8 cellular contexts compared by ENCODE assay signal in the genomic region with DNA sequence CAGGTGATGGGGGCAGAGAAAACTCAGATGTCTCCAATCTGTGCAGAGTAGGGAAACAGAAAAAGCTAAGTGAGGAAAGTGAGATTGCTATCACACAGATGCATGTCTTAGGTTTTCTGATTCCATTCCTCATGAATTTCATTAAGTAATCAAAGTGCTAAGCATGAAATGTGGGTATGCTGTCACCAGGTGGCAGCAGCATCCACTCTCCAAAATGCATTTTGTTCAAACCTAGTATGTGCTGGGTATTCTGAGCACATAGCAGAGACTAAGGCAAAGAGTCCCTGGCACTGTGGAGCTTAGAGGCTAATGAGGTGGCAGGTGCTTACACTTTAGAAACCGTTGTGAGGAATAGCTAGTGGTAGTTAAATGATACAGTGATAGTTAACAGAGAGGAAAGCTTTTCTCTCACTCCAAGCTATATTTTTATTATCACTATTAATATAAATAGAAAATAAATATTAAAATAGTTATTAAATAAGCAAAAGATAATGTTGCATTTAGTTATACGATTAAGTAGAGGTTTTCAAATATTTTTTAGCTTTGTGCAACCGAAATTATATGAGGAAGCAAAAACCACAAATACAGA.
DNase-seq lines count a peak whose midpoint lies in the region; ATAC-seq and TF ChIP-seq lines count a peak whose summit lies in the region.

No MANE protein-coding gene starts in this region.

- TF ChIP-seq CTCF in BE2C (IDR thresholded peaks at IDR 0.05; ENCODE audit: low read depth, low read length), result peak; percentile 35

- H3K4me3 ChIP-seq in BE2C (ENCODE audit: low read depth, low read length), result no peak overlapping the region

- H3K4me3 Mint-ChIP-seq in activated naive CD4-positive, alpha-beta T cell treated with anti-CD3 and anti-CD28 coated beads, Interleukin-2, amount 10 ng/mL, durations not matched to agents 7 days and 5 days, result no peak overlapping the region
- peak overlapping the region; percentile 63 for H3K4me3 Mint-ChIP-seq in stimulated activated effector memory CD8-positive, alpha-beta T cell treated with anti-CD3 and anti-CD28 coated beads, Interleukin-12 subunit alpha, Interleukin-12 subunit beta, amount 100 ng/mL, for 72 hours

- no peaks in the 10 kb centered on the region for H3K36me3 ChIP-seq in BE2C

- TF ChIP-seq POLR2A in GM18505 (IDR thresholded peaks at IDR 0.05; ENCODE audit: borderline replicate concordance, extremely low read depth, insufficient read depth, insufficient read length), result no peak

- H3K4me1 ChIP-seq in BE2C, result no peaks in the 10 kb centered on the region

- H3K9me3 Mint-ChIP-seq in activated naive CD4-positive, alpha-beta T cell treated with anti-CD3 and anti-CD28 coated beads, Interleukin-2, amount 10 ng/mL, durations not matched to agents 7 days and 5 days, result no peaks in the 10 kb centered on the region
- H3K9me3 Mint-ChIP-seq in stimulated activated effector memory CD8-positive, alpha-beta T cell treated with anti-CD3 and anti-CD28 coated beads, Interleukin-12 subunit alpha, Interleukin-12 subunit beta, amount 100 ng/mL, for 72 hours, result no peaks in the 10 kb centered on the region

- DNase-seq in BE2C, result no peak
- DNase-seq in NCI-H446 treated with DMSO at 0.1 percent for 48 hours (lab: John Stamatoyannopoulos, UW), result peak; percentile 21
- DNase-seq in activated naive CD4-positive, alpha-beta T cell treated with anti-CD3 and anti-CD28 coated beads, Interleukin-2, amount 10 ng/mL, durations not matched to agents 7 days and 5 days, result peak; percentile 48
- DNase-seq in kidney tubule cell (ENCODE audit: low spot score), result peak; percentile 64
- DNase-seq in stimulated activated effector memory CD8-positive, alpha-beta T cell treated with anti-CD3 and anti-CD28 coated beads, Interleukin-12 subunit alpha, Interleukin-12 subunit beta, amount 100 ng/mL, for 72 hours (ENCODE audit: low spot score in 2 of 2), result peak in 1 of 2 donors; percentile 62

- peak overlapping the region; percentile 46 for H3K27ac Mint-ChIP-seq in activated naive CD4-positive, alpha-beta T cell treated with anti-CD3 and anti-CD28 coated beads, Interleukin-2, amount 10 ng/mL, durations not matched to agents 7 days and 5 days
- no peak overlapping the region for H3K27ac Mint-ChIP-seq in stimulated activated effector memory CD8-positive, alpha-beta T cell treated with anti-CD3 and anti-CD28 coated beads, Interleukin-12 subunit alpha, Interleukin-12 subunit beta, amount 100 ng/mL, for 72 hours

- CTCF ChIA-PET in activated naive CD4-positive, alpha-beta T cell treated with anti-CD3 and anti-CD28 coated beads, Interleukin-2, amount 10 ng/mL, durations not matched to agents 7 days and 5 days (lab: Charles Lee), result interaction anchor here (0.6 to 2.3 kb wide), 11 partner anchors 13 to 414 kb away, joined by 3 to 13 read pairs (median 3); no protein-coding TSS in a partner anchor

- H3K27me3 Mint-ChIP-seq in activated naive CD4-positive, alpha-beta T cell treated with anti-CD3 and anti-CD28 coated beads, Interleukin-2, amount 10 ng/mL, durations not matched to agents 7 days and 5 days, result peaks cover 9% of the 10 kb centered on the region

- ATAC-seq in GM18909 (IDR thresholded peaks at IDR 0.05; ENCODE audit: poor library complexity, unreplicated experiment), result peak; percentile 66
- ATAC-seq in stimulated activated effector memory CD8-positive, alpha-beta T cell treated with anti-CD3 and anti-CD28 coated beads, Interleukin-12 subunit alpha, Interleukin-12 subunit beta, amount 100 ng/mL, for 72 hours, result peak; percentile 66
- ATAC-seq in GM18505 (IDR thresholded peaks at IDR 0.05; ENCODE audit: unreplicated experiment), result no peak
- ATAC-seq in GM18861 (IDR thresholded peaks at IDR 0.05; ENCODE audit: unreplicated experiment), result no peak

- peaks cover 13% of the 10 kb centered on the region for H3K4me1 Mint-ChIP-seq in activated naive CD4-positive, alpha-beta T cell treated with anti-CD3 and anti-CD28 coated beads, Interleukin-2, amount 10 ng/mL, durations not matched to agents 7 days and 5 days
- H3K4me1 Mint-ChIP-seq in stimulated activated effector memory CD8-positive, alpha-beta T cell treated with anti-CD3 and anti-CD28 coated beads, Interleukin-12 subunit alpha, Interleukin-12 subunit beta, amount 100 ng/mL, for 72 hours, result peaks cover 6% of the 10 kb centered on the region

- no peaks in the 10 kb centered on the region for H3K9me3 ChIP-seq in BE2C

- H3K27me3 ChIP-seq in BE2C, result no peaks in the 10 kb centered on the region

- no peaks in the 10 kb centered on the region for H3K36me3 Mint-ChIP-seq in activated naive CD4-positive, alpha-beta T cell treated with anti-CD3 and anti-CD28 coated beads, Interleukin-2, amount 10 ng/mL, durations not matched to agents 7 days and 5 days
- H3K36me3 Mint-ChIP-seq in stimulated activated effector memory CD8-positive, alpha-beta T cell treated with anti-CD3 and anti-CD28 coated beads, Interleukin-12 subunit alpha, Interleukin-12 subunit beta, amount 100 ng/mL, for 72 hours, result no peaks in the 10 kb centered on the region

Comparison
In these comparisons a context has a peak if more than half of its experiments do, and no peak if none do; other contexts are left out.
1. ATAC-seq: peak in GM18909 (single experiment) and stimulated activated effector memory CD8-positive, alpha-beta T cell treated with anti-CD3 and anti-CD28 coated beads, Interleukin-12 subunit alpha, Interleukin-12 subunit beta, amount 100 ng/mL, for 72 hours (single experiment); none in GM18505 (single experiment) and GM18861 (single experiment).